ENCODE assay signal across 6 cellular contexts in the genomic region with DNA sequence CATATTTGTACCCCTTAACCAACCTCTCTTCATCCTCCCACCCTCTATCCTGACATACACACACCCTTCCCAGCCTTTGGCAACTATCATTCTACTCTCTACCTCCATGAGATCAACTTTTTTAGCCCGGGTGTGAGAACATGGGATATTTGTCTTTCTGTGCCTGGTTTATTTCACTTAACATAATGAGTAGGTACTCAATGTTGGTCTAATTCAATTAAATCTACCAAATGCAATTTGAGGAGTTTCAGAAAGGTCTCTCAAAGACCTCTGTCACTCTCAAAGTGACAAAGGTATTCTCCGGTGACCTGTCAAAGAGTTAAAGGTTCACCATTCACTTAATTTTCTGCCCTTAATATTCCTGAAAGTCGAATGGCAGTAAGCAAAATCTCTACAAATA.
"Had no signal": no experiment of that assay in that cellular context is flagged by ENCODE, and none has a peak within 500 bp of the region (broad histone marks: within the 10 kb centered on the region; RNA-seq: fewer than 3 reads in every experiment).

No MANE protein-coding gene starts in this region.

- H3K36me3 Mint-ChIP-seq: IgD-negative memory B cell had no signal

- H3K4me1 Mint-ChIP-seq: IgD-negative memory B cell had no signal

- H3K4me3 Mint-ChIP-seq: IgD-negative memory B cell had no signal

- H3K27ac Mint-ChIP-seq: IgD-negative memory B cell had no signal

- H3K4me3 ChIP-seq: K562 had no signal

- ATAC-seq: HepG2, K562 had no signal

- H3K27ac ChIP-seq: HL-60 had no signal

- DNase-seq: IMR-90, KBM-7 had no signal
